In genomic region chr6:82484001-82484400, GRCh38 we compare ENCODE assay signal across 28 cellular contexts.
"Had no signal": no experiment of that assay in that cellular context is flagged by ENCODE, and none has a peak within 500 bp of the region (broad histone marks: within the 10 kb centered on the region; RNA-seq: fewer than 3 reads in every experiment).

No MANE protein-coding gene starts in this region.

- H3K27ac ChIP-seq: brain microvascular endothelial cell, cardiac muscle cell, colonic mucosa, gastrocnemius medialis, heart left ventricle, WERI-Rb-1 had no signal

- ATAC-seq: activated CD4-positive, CD25-positive, alpha-beta regulatory T cell treated with anti-CD3 and anti-CD28 coated beads, Interleukin-2, amount 50 U/mL, for 24 hours; activated CD8-positive, alpha-beta T cell treated with anti-CD3 and anti-CD28 coated beads for 36 hours; activated T-cell treated with anti-CD3 and anti-CD28 coated beads, Interleukin-2, amount 50 U/mL, for 4 hours; activated T-helper 17 cell treated with anti-CD3 and anti-CD28 coated beads, Interleukin-2, amount 50 U/mL, for 72 hours; gastrocnemius medialis; heart left ventricle; T-helper 17 cell had no signal

- H3K4me1 ChIP-seq: colonic mucosa, gastrocnemius medialis, heart left ventricle had no signal

- H3K36me3 ChIP-seq: brain microvascular endothelial cell, cardiac muscle cell, colonic mucosa, gastrocnemius medialis, heart left ventricle, WERI-Rb-1 had no signal

- H3K27me3 ChIP-seq: brain microvascular endothelial cell, cardiac muscle cell, colonic mucosa, gastrocnemius medialis, heart left ventricle had no signal

- DNase-seq: activated B cell treated with CpG ODN at 0.5 μM for 24 hours; activated CD4-positive, alpha-beta T cell treated with anti-CD3 and anti-CD28 coated beads for 48 hours; activated CD4-positive, alpha-beta T cell treated with anti-CD3 and anti-CD28 coated beads, Interleukin-2, amount 50 U/mL, for 1 hour; activated CD4-positive, alpha-beta T cell treated with anti-CD3 and anti-CD28 coated beads, Interleukin-2, amount 50 U/mL, for 48 hours; activated CD8-positive, alpha-beta memory T cell treated with anti-CD3 and anti-CD28 coated beads for 24 hours; activated CD8-positive, alpha-beta T cell treated with anti-CD3 and anti-CD28 coated beads for 36 hours; activated effector memory CD4-positive, alpha-beta T cell treated with Interleukin-2 at 50 U/mL for 16 hours; activated gamma-delta T cell treated with Interleukin-2 at 50 U/mL for 16 hours; activated naive CD4-positive, alpha-beta T cell treated with anti-CD3 and anti-CD28 coated beads, Interleukin-2, amount 50 U/mL, for 16 hours; activated naive CD4-positive, alpha-beta T cell treated with Interleukin-2 at 50 U/mL for 16 hours; activated T-cell treated with anti-CD3 and anti-CD28 coated beads, Interleukin-2, amount 50 U/mL, for 4 hours; amniotic stem cell; anterior cingulate cortex; brain microvascular endothelial cell; central memory CD4-positive, alpha-beta T cell; cerebellar nuclear complex; colonic mucosa; effector CD8-positive, alpha-beta T cell; foreskin fibroblast; gastrocnemius medialis; glutamatergic neuron; heart left ventricle; T-helper 17 cell; T1000; WERI-Rb-1 had no signal

- H3K9me3 ChIP-seq: colonic mucosa, gastrocnemius medialis had no signal

- H3K4me3 ChIP-seq: cardiac muscle cell, colonic mucosa, gastrocnemius medialis, heart left ventricle had no signal
